In genomic region chr6:33903579-33903978, GRCh38 we compare ENCODE assay signal across 1 cellular context.
TF ChIP-seq lines count a peak whose summit lies in the region.

No MANE protein-coding gene starts in this region.

TF ChIP-seq in K562, 482 proteins besides CTCF, POLR2A, EP300 and RAD21 (continued from another document):
- TF ChIP-seq ZNF518B (CRISPR knock-in tag; IDR thresholded peaks at IDR 0.05) (no peak), CEBPG (CRISPR knock-in tag; IDR thresholded peaks at IDR 0.05) (0 out of 2 replicates have a peak, but pooled peaks have one; percentile 15), CEBPG (tag; conservative IDR thresholded peaks at IDR 0.05 in 1 of 2, IDR thresholded peaks at IDR 0.05 in 1 of 2) (no peak), MEIS2 (IDR thresholded peaks at IDR 0.05; ENCODE audit: partially characterized antibody) (peak; percentile 70)
